ENCODE assay signal across 8 cellular contexts in the genomic region with DNA sequence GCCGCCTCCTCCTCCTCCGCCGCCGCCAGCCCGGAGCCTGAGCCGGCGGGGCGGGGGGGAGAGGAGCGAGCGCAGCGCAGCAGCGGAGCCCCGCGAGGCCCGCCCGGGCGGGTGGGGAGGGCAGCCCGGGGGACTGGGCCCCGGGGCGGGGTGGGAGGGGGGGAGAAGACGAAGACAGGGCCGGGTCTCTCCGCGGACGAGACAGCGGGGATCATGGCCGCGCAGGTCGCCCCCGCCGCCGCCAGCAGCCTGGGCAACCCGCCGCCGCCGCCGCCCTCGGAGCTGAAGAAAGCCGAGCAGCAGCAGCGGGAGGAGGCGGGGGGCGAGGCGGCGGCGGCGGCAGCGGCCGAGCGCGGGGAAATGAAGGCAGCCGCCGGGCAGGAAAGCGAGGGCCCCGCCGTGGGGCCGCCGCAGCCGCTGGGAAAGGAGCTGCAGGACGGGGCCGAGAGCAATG. TPM values are rescaled to one million over a fixed set of nuclear protein-coding genes. Genes with fewer than 3 reads are reported as not detected.
DNase-seq lines count a peak whose midpoint lies in the region; FAIRE-seq and TF ChIP-seq lines count a peak whose summit lies in the region.

No MANE protein-coding gene starts in this region.

- BruUV-seq in PC-9 (replicated peaks; lab: Mats Ljungman, UMichigan) (no TSS peak), endothelial cell of umbilical vein (replicated peaks; lab: Mats Ljungman, UMichigan) (no TSS peak)

- dilution Hi-C loops in endothelial cell of umbilical vein (cut with MboI; ENCODE audit: extremely low pct_ligation_motif_present, low sequenced_read_pairs): no loop called here

- intact Hi-C loops in PC-9 (cut with micrococcal nuclease; ENCODE audit: unreplicated experiment): loop anchor here (5.0 to 10.0 kb wide), 2 partner anchors 36 to 169 kb away; a partner anchor contains a TSS
- intact Hi-C loops in endothelial cell of umbilical vein (cut with micrococcal nuclease): loop anchor here (5.0 to 10.0 kb wide), 2 partner anchors 171 to 1859 kb away; a partner anchor contains a TSS

- H3K79me2 ChIP-seq in PC-9 (ENCODE audit: low read depth) (peaks cover 61% of the 10 kb centered on the region), endothelial cell of umbilical vein (ENCODE audit: control insufficient read depth, insufficient read depth, low read length) (peaks cover 50% of the 10 kb centered on the region)

- TF ChIP-seq POLR2A in GM12892 (IDR thresholded peaks at IDR 0.05; ENCODE audit: low read depth, low read length) (no peak), endothelial cell of umbilical vein (IDR thresholded peaks at IDR 0.05; ENCODE audit: low read depth, low read length) (no peak)

- H2BK15ac ChIP-seq in neuronal stem cell (ENCODE audit: low read length): peak overlapping the region; percentile 52

- H3K9ac ChIP-seq in endothelial cell of umbilical vein (replicated peaks; ENCODE audit: extremely low read depth, insufficient read depth, low read length): peak overlapping the region; percentile 88
- peak overlapping the region; percentile 93 for H3K9ac ChIP-seq in neuronal stem cell (ENCODE audit: low read depth, low read length, poor library complexity)

- peak overlapping the region; percentile 99 for H2BK5ac ChIP-seq in neuronal stem cell (ENCODE audit: low read length)

- TF ChIP-seq CTCF in PC-9 (conservative IDR thresholded peaks at IDR 0.05) (no peak), endothelial cell of umbilical vein (IDR thresholded peaks at IDR 0.05; ENCODE audit: extremely low read depth in 1 of 2, insufficient read depth in 1 of 2, low read depth in 1 of 2, low read length in 2 of 2) (no peak)

- H3K18ac ChIP-seq in neuronal stem cell (ENCODE audit: low read length): peak overlapping the region; percentile 98

- H3K4me2 ChIP-seq in PC-9 (peak overlapping the region; percentile 99; the same call in 1 of the 2 replicates), endothelial cell of umbilical vein (ENCODE audit: insufficient read depth, low read length) (no peak overlapping the region), neuronal stem cell (ENCODE audit: insufficient read depth, low read length, poor library complexity, severe bottlenecking) (peak overlapping the region; percentile 63)

- H3K9me3 Mint-ChIP-seq in activated T-cell treated with anti-CD3 and anti-CD28 coated beads, Interleukin-2, amount 50 U/mL, for 24 hours: no peaks in the 10 kb centered on the region

- H3K27me3 ChIP-seq in PC-9 (ENCODE audit: insufficient read depth, low read depth) (no peaks in the 10 kb centered on the region), endothelial cell of umbilical vein (ENCODE audit: control insufficient read depth in 2 of 2, insufficient read depth in 2 of 2, low read length in 2 of 2) (no peaks in the 10 kb centered on the region), neuronal stem cell (ENCODE audit: control insufficient read depth in 3 of 3, insufficient read depth in 3 of 3, low read depth in 1 of 3, low read length in 3 of 3) (no peaks in the 10 kb centered on the region)

- peaks cover 34% of the 10 kb centered on the region for H3F3A ChIP-seq in PC-9 (ENCODE audit: insufficient read depth, low read depth)

- peak overlapping the region; percentile 96 for H2BK120ac ChIP-seq in neuronal stem cell (ENCODE audit: low read depth, low read length)

- H3K4me1 Mint-ChIP-seq in activated T-cell treated with anti-CD3 and anti-CD28 coated beads, Interleukin-2, amount 50 U/mL, for 24 hours (ENCODE audit: low read depth): peaks cover 35% of the 10 kb centered on the region

- H2AFZ ChIP-seq in PC-9: no peak overlapping the region
- H2AFZ ChIP-seq in endothelial cell of umbilical vein (ENCODE audit: low read depth, low read length): no peak overlapping the region
- H2AFZ ChIP-seq in neuronal stem cell (ENCODE audit: low read length): no peak overlapping the region

- H3K4me3 ChIP-seq in PC-9 (peak overlapping the region; percentile 73; the same call in 1 of the 2 replicates), endothelial cell of umbilical vein (replicated peaks in 1 of 3; ENCODE audit: insufficient read depth in 1 of 3, low read depth in 1 of 3, low read length in 3 of 3) (peak overlapping the region; percentile 56 to 83 (median 81)), neuronal stem cell (ENCODE audit: low read length in 2 of 2) (peak overlapping the region; percentile 60 to 91)

- no peak overlapping the region for H3K27ac Mint-ChIP-seq in activated T-cell treated with anti-CD3 and anti-CD28 coated beads, Interleukin-2, amount 50 U/mL, for 24 hours

- H4K91ac ChIP-seq in neuronal stem cell (ENCODE audit: low read depth, low read length, poor library complexity): no peak overlapping the region

- H3K36me3 Mint-ChIP-seq in activated T-cell treated with anti-CD3 and anti-CD28 coated beads, Interleukin-2, amount 50 U/mL, for 24 hours (ENCODE audit: low read depth): peaks cover 3% of the 10 kb centered on the region

- H3K36me3 ChIP-seq in PC-9 (ENCODE audit: low read depth): 0 out of 2 replicates have a peak, but pooled peaks cover 4% of the 10 kb centered on the region
- H3K36me3 ChIP-seq in endothelial cell of umbilical vein (ENCODE audit: control insufficient read depth in 2 of 2, extremely low read depth in 1 of 2, insufficient read depth in 2 of 2, low read length in 2 of 2): no peaks in the 10 kb centered on the region
- H3K36me3 ChIP-seq in neuronal stem cell (replicated peaks in 1 of 2; ENCODE audit: control insufficient read depth in 2 of 2, insufficient read depth in 2 of 2, low read length in 2 of 2): peaks cover under 1 to 24% of the 10 kb centered on the region in 2 donors

- H3K27ac ChIP-seq in PC-9 (peak overlapping the region; percentile 90; the same call in 1 of the 2 replicates), endothelial cell of umbilical vein (ENCODE audit: insufficient read depth, low read depth, low read length) (peak overlapping the region; percentile 74), neuronal stem cell (replicated peaks; ENCODE audit: low read length) (peak overlapping the region; percentile 99)

- no peaks in the 10 kb centered on the region for H3K9me2 ChIP-seq in PC-9 (ENCODE audit: insufficient read depth)

- FAIRE-seq in GM12892 (lab: Jason Lieb, UNC) (no peak), endothelial cell of umbilical vein (lab: Jason Lieb, UNC) (no peak)

- no peak overlapping the region for H3K4ac ChIP-seq in neuronal stem cell (ENCODE audit: low read length)

- peak; percentile 23 for DNase-seq in GM12892 (ENCODE audit: insufficient read length)
- peak in 1 of 2 experiments; percentile 8 for DNase-seq in PC-9
- no peak for DNase-seq in endothelial cell of umbilical vein (ENCODE audit: low read depth, low spot score)
- no peak for DNase-seq in neuronal stem cell (ENCODE audit: low spot score)
- no peak for DNase-seq in KBM-7
- DNase-seq in cerebellar nuclear complex (lab: John Stamatoyannopoulos, UW): no peak
- DNase-seq in SW480 (ENCODE audit: low spot score): no peak
- no peak for DNase-seq in activated T-cell treated with anti-CD3 and anti-CD28 coated beads, Interleukin-2, amount 50 U/mL, for 24 hours

- CTCF ChIA-PET in PC-9 (lab: Charles Lee) (interaction anchor here (0.6 kb wide), 1 partner anchor 13 kb away, joined by 3 read pairs; no protein-coding TSS in a partner anchor), endothelial cell of umbilical vein (lab: Charles Lee) (interaction anchor here (0.9 to 9.3 kb wide), 6 partner anchors 27 to 94 kb away, joined by 3 to 81 read pairs (median 6); a partner anchor contains a TSS)

- H2BK12ac ChIP-seq in neuronal stem cell (ENCODE audit: low read length): no peak overlapping the region

- H3K79me1 ChIP-seq in neuronal stem cell (ENCODE audit: low read depth, low read length): no peaks in the 10 kb centered on the region

- POLR2A ChIA-PET in PC-9 (lab: Charles Lee; ENCODE audit: unreplicated experiment) (no interaction called here), endothelial cell of umbilical vein (lab: Charles Lee) (no interaction called here)

- no peaks in the 10 kb centered on the region for H3K27me3 Mint-ChIP-seq in activated T-cell treated with anti-CD3 and anti-CD28 coated beads, Interleukin-2, amount 50 U/mL, for 24 hours

- no CpG with 5 or more reads among the region's 60 CpGs for WGBS in neuronal stem cell (ENCODE audit: extremely low coverage in 2 of 2, insufficient read length in 2 of 2, insufficient replicate concordance in 1 of 2), 2 donors

- peak overlapping the region; percentile 94 for H2AK5ac ChIP-seq in neuronal stem cell (ENCODE audit: low read depth, low read length)

- H3K4me3 Mint-ChIP-seq in activated T-cell treated with anti-CD3 and anti-CD28 coated beads, Interleukin-2, amount 50 U/mL, for 24 hours: no peak overlapping the region

- no peak overlapping the region for H3K14ac ChIP-seq in neuronal stem cell (ENCODE audit: low read length)

- in situ Hi-C loops in KBM-7 (cut with MboI; ENCODE audit: low pct_unique_long_range_greater_than_20kb, low sequenced_read_pairs): no loop called here

- peak overlapping the region; percentile 70 for H3K23ac ChIP-seq in neuronal stem cell (ENCODE audit: low read depth, low read length, poor library complexity)

- peaks cover 5% of the 10 kb centered on the region; the same call in 1 of the 2 replicates for H4K20me1 ChIP-seq in PC-9 (ENCODE audit: insufficient read depth)
- H4K20me1 ChIP-seq in endothelial cell of umbilical vein (replicated peaks; ENCODE audit: control insufficient read depth, extremely low read depth, insufficient read depth, low read length): peaks cover 16% of the 10 kb centered on the region

- H3K9me3 ChIP-seq in PC-9 (ENCODE audit: insufficient read depth, low read depth): no peaks in the 10 kb centered on the region
- H3K9me3 ChIP-seq in endothelial cell of umbilical vein (replicated peaks; ENCODE audit: control insufficient read depth, insufficient read depth, low read length): no peaks in the 10 kb centered on the region
- no peaks in the 10 kb centered on the region for H3K9me3 ChIP-seq in neuronal stem cell (replicated peaks in 1 of 2; ENCODE audit: control insufficient read depth in 2 of 2, insufficient read depth in 1 of 2, low read depth in 1 of 2, low read length in 2 of 2)

- H3K9me1 ChIP-seq in endothelial cell of umbilical vein (replicated peaks; ENCODE audit: control insufficient read depth, extremely low read depth, insufficient read depth, low read length): no peaks in the 10 kb centered on the region

- H3K4me1 ChIP-seq in PC-9 (replicated peaks; ENCODE audit: insufficient read depth) (peaks cover 57% of the 10 kb centered on the region), endothelial cell of umbilical vein (ENCODE audit: control insufficient read depth, extremely low read depth, insufficient read depth, low read length) (peaks cover 57% of the 10 kb centered on the region), neuronal stem cell (ENCODE audit: control insufficient read depth in 2 of 2, insufficient read depth in 1 of 2, low read depth in 1 of 2, low read length in 2 of 2) (peaks cover 24 to 37% of the 10 kb centered on the region in 2 donors)

- H4K8ac ChIP-seq in neuronal stem cell (ENCODE audit: low read depth, low read length): no peak overlapping the region

RNA-seq across cellular contexts. Expression of a gene that starts 0.4 kb away (rescaled TPM):
- polyA plus RNA-seq in GM12892 (2012; ENCODE audit: missing spikeins): 35.4 TPM
- 44.8 and 60.5 TPM in 2 replicates for total RNA-seq in PC-9 (2021)
- 67.0 and 77.2 TPM in 2 replicates for total RNA-seq in endothelial cell of umbilical vein
- 36.9 and 39.0 TPM in 2 replicates for polyA plus RNA-seq in endothelial cell of umbilical vein
- 33.9 and 37.5 TPM in 2 replicates for polyA plus RNA-seq in endothelial cell of umbilical vein (2011; cell fraction: cytosol; rRNA removed)
- 69.0 and 81.0 TPM in 2 replicates for polyA plus RNA-seq in endothelial cell of umbilical vein (2011; cell fraction: nucleus; rRNA removed)
- polyA plus RNA-seq in endothelial cell of umbilical vein (2012): 30.6 and 34.7 TPM in 2 replicates
- polyA minus RNA-seq in endothelial cell of umbilical vein: 57.2 and 66.1 TPM in 2 replicates
- 22.1 TPM for polyA minus RNA-seq in endothelial cell of umbilical vein (2011; cell fraction: cytosol; rRNA and poly(A)+ RNA removed)
- 54.8 and 54.9 TPM in 2 replicates for polyA minus RNA-seq in endothelial cell of umbilical vein (2011; cell fraction: nucleus; rRNA and poly(A)+ RNA removed)
- 87.5 TPM for polyA plus RNA-seq in neuronal stem cell (2013, experiment 1 of 2)
- polyA plus RNA-seq in neuronal stem cell (2013, experiment 2 of 2): 92.7 TPM
